ENCODE assay signal across 8 cellular contexts in the genomic region with DNA sequence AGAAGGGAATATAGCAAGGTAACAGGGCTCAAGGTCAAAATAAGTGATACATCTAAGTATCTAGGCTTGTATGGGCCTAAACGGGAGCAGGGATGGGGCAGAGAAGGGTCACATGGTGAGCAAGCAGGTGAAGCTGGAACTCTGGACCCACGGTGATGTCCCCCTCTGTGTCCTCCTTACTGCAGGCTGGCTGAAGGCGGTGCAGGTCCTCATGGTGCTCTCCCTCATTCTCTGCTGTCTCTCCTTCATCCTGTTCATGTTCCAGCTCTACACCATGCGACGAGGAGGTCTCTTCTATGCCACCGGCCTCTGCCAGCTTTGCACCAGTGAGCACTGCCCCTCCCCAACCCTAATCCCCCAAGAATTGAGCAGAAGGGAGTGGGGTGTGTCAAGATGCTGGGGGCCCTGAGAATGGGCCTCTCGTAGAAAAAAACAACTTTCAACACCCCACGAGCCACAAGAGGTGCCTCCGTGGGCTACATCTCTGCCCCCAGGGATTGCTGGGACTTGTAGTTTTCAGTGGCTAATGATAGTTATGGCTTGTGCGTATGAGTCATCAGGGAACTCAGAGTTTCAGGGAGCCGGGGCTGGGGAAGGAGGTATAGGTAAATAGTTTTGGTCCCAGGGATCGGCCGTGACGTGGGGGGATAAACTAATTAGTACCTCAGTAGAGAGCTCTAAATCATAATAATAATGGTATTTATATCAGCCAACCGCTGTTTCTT. TPM values are rescaled to one million over a fixed set of nuclear protein-coding genes. Genes with fewer than 3 reads are reported as not detected.
DNase-seq lines count a peak whose midpoint lies in the region; ATAC-seq and TF ChIP-seq lines count a peak whose summit lies in the region.

No MANE protein-coding gene starts in this region.

- ATAC-seq in gastrocnemius medialis, result no peak
- no peak for ATAC-seq in GM19467 (IDR thresholded peaks at IDR 0.05; ENCODE audit: unreplicated experiment)
- no peak for ATAC-seq in HG03442 (IDR thresholded peaks at IDR 0.05; ENCODE audit: unreplicated experiment)

- H3K9ac ChIP-seq in BLaER1 (peak overlapping the region; percentile 72), HUES64 (ENCODE audit: low read depth, low read length) (no peak overlapping the region)

- no peak for TF ChIP-seq EP300 in esophagus muscularis mucosa (IDR thresholded peaks at IDR 0.05)

- H4K20me1 ChIP-seq in BLaER1, result no peaks in the 10 kb centered on the region

- 86% methylated on average over 14 of the region's 15 CpGs for WGBS in HUES64
- 59% methylated on average over 15 of the region's 15 CpGs for WGBS in esophagus muscularis mucosa

- H3K4me1 ChIP-seq in BLaER1 (peaks cover 77% of the 10 kb centered on the region), HUES64 (ENCODE audit: insufficient read depth, low read length) (peaks cover 14% of the 10 kb centered on the region), esophagus muscularis mucosa (peaks cover 60 to 87% (median 84%) of the 10 kb centered on the region in 4 donors), gastrocnemius medialis (peaks cover 15 to 25% of the 10 kb centered on the region in 2 donors)

- peak; percentile 30 for DNase-seq in activated CD4-positive, alpha-beta T cell treated with anti-CD3 and anti-CD28 coated beads, Interleukin-2, amount 50 U/mL, for 4 hours
- no peak for DNase-seq in esophagus muscularis mucosa (ENCODE audit: extremely low spot score)
- no peak for DNase-seq in gastrocnemius medialis
- DNase-seq in NCI-H146 (lab: John Stamatoyannopoulos, UW), result no peak

- intact Hi-C loops in esophagus muscularis mucosa (cut with DNase I) (no loop called here), gastrocnemius medialis (cut with DNase I; ENCODE audit: low total_unique reads) (loop anchor here (10.0 kb wide), 1 partner anchor 665 kb away; a partner anchor contains a TSS)

- TF ChIP-seq POLR2A in esophagus muscularis mucosa (IDR thresholded peaks at IDR 0.05; ENCODE audit: low read depth), result no peak
- TF ChIP-seq POLR2A in gastrocnemius medialis (IDR thresholded peaks at IDR 0.05), result no peak

- H3K4me3 ChIP-seq in BLaER1 (peak overlapping the region; percentile 64), HUES64 (ENCODE audit: low read length) (peak overlapping the region; percentile 58; the same call in 1 of the 2 replicates), esophagus muscularis mucosa (no peak overlapping the region), gastrocnemius medialis (peak overlapping the region in 1 of 4 donors; percentile 65)

- peak overlapping the region; percentile 99 for H3K4me2 ChIP-seq in BLaER1

- H3K36me3 ChIP-seq in BLaER1 (peaks cover 19% of the 10 kb centered on the region), HUES64 (ENCODE audit: insufficient read depth, low read length) (no peaks in the 10 kb centered on the region), esophagus muscularis mucosa (peaks cover 8 to 37% (median 25%) of the 10 kb centered on the region in 4 donors), gastrocnemius medialis (no peaks in the 10 kb centered on the region)

- TF ChIP-seq CTCF in esophagus muscularis mucosa (IDR thresholded peaks at IDR 0.05) (no peak), gastrocnemius medialis (IDR thresholded peaks at IDR 0.05 in 4 of 5, conservative IDR thresholded peaks at IDR 0.05 in 1 of 5) (no peak)

- H3K9me3 ChIP-seq in BLaER1 (peaks cover 18% of the 10 kb centered on the region; the same call in 1 of the 2 replicates), HUES64 (ENCODE audit: insufficient read depth, low read depth, low read length) (no peaks in the 10 kb centered on the region), esophagus muscularis mucosa (no peaks in the 10 kb centered on the region), gastrocnemius medialis (no peaks in the 10 kb centered on the region)

- H3K27ac ChIP-seq in BLaER1 (peak overlapping the region; percentile 95), HUES64 (ENCODE audit: low read depth, low read length) (no peak overlapping the region), esophagus muscularis mucosa (replicated peaks in 1 of 4) (peak overlapping the region; percentile 72 to 80 (median 78)), gastrocnemius medialis (peak overlapping the region; percentile 72 to 95 (median 82))

- in situ Hi-C loops in gastrocnemius medialis (cut with MboI; ENCODE audit: low sequenced_read_pairs in 4 of 4), result no loop called here

- H3K27me3 ChIP-seq in BLaER1 (no peaks in the 10 kb centered on the region), HUES64 (ENCODE audit: insufficient read depth, low read length) (no peaks in the 10 kb centered on the region), esophagus muscularis mucosa (no peaks in the 10 kb centered on the region), gastrocnemius medialis (no peaks in the 10 kb centered on the region)

RNA-seq across cellular contexts. Expression of a gene that starts 4.0 kb away (rescaled TPM):
- 15.2 TPM for polyA plus RNA-seq in HUES64 (2013, experiment 1 of 2)
- polyA plus RNA-seq in HUES64 (2013, experiment 2 of 2), result 19.2 TPM
- total RNA-seq in esophagus muscularis mucosa (100 to 1,000 TPM in 1 of 4 donors, 10 to 100 TPM in 3; 54.8 to 115 (median 59.6) TPM), gastrocnemius medialis (10 to 100 TPM in 2 of 4 donors, 1 to 10 TPM in 2; 3.8 to 15.3 (median 9.4) TPM)

RNA-seq across cellular contexts. Expression of a gene that starts 34.4 kb away (rescaled TPM):
- 7.1 TPM for polyA plus RNA-seq in HUES64 (2013, experiment 1 of 2)
- polyA plus RNA-seq in HUES64 (2013, experiment 2 of 2), result 8.2 TPM
- total RNA-seq in esophagus muscularis mucosa (1 to 10 TPM; 4.8 to 8.3 (median 7.1) TPM), gastrocnemius medialis (10 to 100 TPM; 28.8 to 42.3 (median 40.7) TPM)

RNA-seq across cellular contexts. Expression of a gene that starts 34.8 kb away (rescaled TPM):
- polyA plus RNA-seq in HUES64 (2013, experiment 1 of 2), result 0.30 TPM
- not detected for polyA plus RNA-seq in HUES64 (2013, experiment 2 of 2)
- not detected for total RNA-seq in esophagus muscularis mucosa
- total RNA-seq in gastrocnemius medialis, result not detected

RNA-seq across cellular contexts. Expression of a gene that starts 59.4 kb away (rescaled TPM):
- 9.6 TPM for polyA plus RNA-seq in HUES64 (2013, experiment 1 of 2)
- polyA plus RNA-seq in HUES64 (2013, experiment 2 of 2), result 9.8 TPM
- total RNA-seq in esophagus muscularis mucosa, result under 1 TPM in 2 of 4 donors, not detected in 2; 0.26 to 0.46 TPM
- total RNA-seq in gastrocnemius medialis, result under 1 TPM in 1 of 4 donors, not detected in 3; 0.36 TPM

Comparison
In these comparisons a context has a peak if more than half of its experiments do, and no peak if none do; other contexts are left out.
1. H3K4me3 ChIP-seq: peak in BLaER1 (single experiment) and HUES64 (single experiment); none in esophagus muscularis mucosa (0 of 4).
2. DNase-seq: peak in activated CD4-positive, alpha-beta T cell treated with anti-CD3 and anti-CD28 coated beads, Interleukin-2, amount 50 U/mL, for 4 hours (2 of 2); none in esophagus muscularis mucosa (single experiment), gastrocnemius medialis (0 of 2) and NCI-H146 (single experiment).